28 cellular contexts compared by ENCODE assay signal in genomic region chr1:113579256-113580018, GRCh38.
DNase-seq lines count a peak whose midpoint lies in the region; ATAC-seq and TF ChIP-seq lines count a peak whose summit lies in the region.
"Had no signal": no experiment of that assay in that cellular context is flagged by ENCODE, and none has a peak within 500 bp of the region (broad histone marks: within the 10 kb centered on the region; RNA-seq: fewer than 3 reads in every experiment).

No MANE protein-coding gene starts in this region.

- H3K9me3 ChIP-seq in effector memory CD4-positive, alpha-beta T cell (ENCODE audit: control insufficient read depth, low read length): no peaks in the 10 kb centered on the region
- H3K9me3 ChIP-seq: BLaER1, HAP-1, heart left ventricle, psoas muscle, SJSA1, transverse colon had no signal

- DNase-seq in AG20443 (ENCODE audit: low spot score) (peak; percentile 4), HT-29 (ENCODE audit: low spot score) (peak; percentile 13), astrocyte of the cerebellum (ENCODE audit: low read depth) (peak; percentile 23), fibroblast of the aortic adventitia (ENCODE audit: low read depth) (peak; percentile 54), HuH-7 (ENCODE audit: low spot score) (no peak), SK-N-DZ (ENCODE audit: low spot score) (no peak)
- no peak for DNase-seq in effector memory CD4-positive, alpha-beta T cell
- DNase-seq: activated CD8-positive, alpha-beta T cell treated with anti-CD3 and anti-CD28 coated beads, Interleukin-2, amount 10 ng/mL, durations not matched to agents 7 days and 5 days; activated gamma-delta T cell treated with Interleukin-2 at 50 U/mL for 16 hours; activated naive CD8-positive, alpha-beta T cell treated with anti-CD3 and anti-CD28 coated beads, Interleukin-2, amount 50 U/mL, for 24 hours; COR-L47; foreskin fibroblast; heart left ventricle; left colon; mesenchymal stem cell; NCI-H1105; NCI-H2081 treated with DMSO at 0.1 percent for 48 hours; NK-92 treated with Interleukin-12 subunit alpha and Interleukin-12 subunit beta, amount 100 ng/mL, for 24 hours; psoas muscle; stimulated activated naive CD8-positive, alpha-beta T cell treated with anti-CD3 and anti-CD28 coated beads, Interleukin-15, amount 100 ng/mL, for 72 hours; T-helper 1 cell; transverse colon had no signal

- H3K36me3 ChIP-seq in effector memory CD4-positive, alpha-beta T cell (ENCODE audit: control insufficient read depth, insufficient read depth, low read length): no peaks in the 10 kb centered on the region
- H3K36me3 ChIP-seq: BLaER1, cardiac muscle cell, HAP-1 had no signal

- H3K4me3 ChIP-seq in astrocyte of the cerebellum (ENCODE audit: low read depth, low read length) (no peak overlapping the region), fibroblast of the aortic adventitia (ENCODE audit: low read depth, low read length) (no peak overlapping the region)
- H3K4me3 ChIP-seq in effector memory CD4-positive, alpha-beta T cell (ENCODE audit: insufficient read depth, low read depth, low read length, poor library complexity, severe bottlenecking): no peak overlapping the region
- H3K4me3 ChIP-seq: BLaER1, cardiac muscle cell, HAP-1, heart left ventricle, psoas muscle, SJSA1, transverse colon had no signal

- no peak overlapping the region for H3K27ac ChIP-seq in effector memory CD4-positive, alpha-beta T cell (ENCODE audit: insufficient read depth, low read length, poor library complexity, severe bottlenecking)
- H3K27ac ChIP-seq: BLaER1, cardiac muscle cell, heart left ventricle, HL-60, psoas muscle, SJSA1, transverse colon had no signal

- H3K4me1 ChIP-seq in effector memory CD4-positive, alpha-beta T cell (ENCODE audit: control insufficient read depth, insufficient read depth, low read length, poor library complexity, severe bottlenecking): no peaks in the 10 kb centered on the region
- H3K4me1 ChIP-seq: BLaER1, HAP-1, heart left ventricle, psoas muscle, SJSA1, transverse colon had no signal

- in situ Hi-C loops in astrocyte of the cerebellum (cut with HindIII; ENCODE audit: low sequenced_read_pairs): no loop called here

- H3K27me3 ChIP-seq in effector memory CD4-positive, alpha-beta T cell (replicated peaks; ENCODE audit: control insufficient read depth, insufficient read depth, low read length, poor library complexity, severe bottlenecking): no peaks in the 10 kb centered on the region
- H3K27me3 ChIP-seq: BLaER1, cardiac muscle cell, heart left ventricle, SJSA1, transverse colon had no signal

- TF ChIP-seq CTCF in astrocyte of the cerebellum (IDR thresholded peaks at IDR 0.05; ENCODE audit: low read depth, low read length, missing control alignments) (no peak), fibroblast of the aortic adventitia (IDR thresholded peaks at IDR 0.05; ENCODE audit: insufficient read depth, low read length) (no peak)

- ATAC-seq in HG03460 (IDR thresholded peaks at IDR 0.05; ENCODE audit: unreplicated experiment): no peak
- ATAC-seq: activated CD8-positive, alpha-beta T cell treated with anti-CD3 and anti-CD28 coated beads, Interleukin-2, amount 10 ng/mL, durations not matched to agents 7 days and 5 days; activated naive CD8-positive, alpha-beta T cell treated with anti-CD3 and anti-CD28 coated beads, Interleukin-2, amount 50 U/mL, for 24 hours; heart left ventricle; left colon; psoas muscle; stimulated activated naive CD8-positive, alpha-beta T cell treated with anti-CD3 and anti-CD28 coated beads, Interleukin-15, amount 100 ng/mL, for 72 hours had no signal

Comparison
In these comparisons a context has a peak if more than half of its experiments do, and no peak if none do; other contexts are left out.
1. DNase-seq: peak in AG20443 (single experiment), HT-29 (single experiment), astrocyte of the cerebellum (single experiment) and fibroblast of the aortic adventitia (single experiment); none in effector memory CD4-positive, alpha-beta T cell (0 of 3), HuH-7 (single experiment) and SK-N-DZ (single experiment).